8 cellular contexts compared by ENCODE assay signal in the genomic region with DNA sequence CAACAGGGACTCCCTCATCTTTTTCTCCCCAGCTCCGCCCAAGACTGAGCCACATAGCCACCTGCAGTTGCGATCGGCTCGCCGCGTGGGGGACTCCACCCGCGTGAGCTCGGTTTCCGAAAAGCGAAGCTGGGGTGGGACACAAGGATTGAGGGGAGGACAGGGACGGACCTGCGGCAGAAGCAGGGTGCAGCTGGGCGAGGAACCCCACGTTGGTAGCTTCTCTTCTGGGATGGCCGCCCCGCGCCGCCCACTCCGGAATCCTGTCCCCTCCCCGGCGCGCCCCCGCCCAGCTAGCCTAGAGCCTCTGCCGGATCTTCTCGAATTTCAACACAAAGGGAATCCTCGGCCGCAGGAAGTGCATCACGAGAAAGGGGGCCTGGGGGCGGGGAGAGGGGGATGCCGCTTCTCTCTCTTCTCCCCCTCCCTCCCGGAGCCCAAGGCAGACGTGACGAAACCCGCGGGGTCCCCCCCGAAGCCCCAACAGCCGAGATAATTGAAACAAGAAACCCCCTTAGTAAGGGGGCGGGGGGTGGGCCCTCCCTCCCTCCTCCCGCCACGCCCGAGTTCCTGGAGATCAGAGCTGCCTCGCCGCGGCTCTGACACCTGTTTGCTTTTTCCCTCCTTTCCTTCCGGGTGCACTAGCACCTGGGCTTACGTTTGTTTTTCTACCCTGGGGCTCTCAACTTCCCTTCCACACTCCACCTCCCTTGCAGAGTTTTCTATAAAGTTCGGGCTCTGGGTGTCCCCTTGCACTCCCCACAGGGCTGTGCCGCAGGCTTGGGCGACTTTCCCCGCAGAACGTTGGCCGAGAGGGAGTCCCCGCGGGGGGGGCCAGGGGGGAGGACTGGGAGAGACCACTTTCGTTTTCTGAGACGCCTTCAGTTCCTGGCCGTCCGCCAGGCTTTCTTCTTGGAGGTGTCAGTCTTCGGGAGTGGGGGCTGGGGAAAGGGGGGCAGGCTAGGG. TPM values are rescaled to one million over a fixed set of nuclear protein-coding genes. Genes with fewer than 3 reads are reported as not detected.
A peak's percentile ranks its signal among the peaks of the same experiment; 100 is the strongest.
DNase-seq lines count a peak whose midpoint lies in the region; ATAC-seq and TF ChIP-seq lines count a peak whose summit lies in the region.

No MANE protein-coding gene starts in this region.

- ATAC-seq in GM19324 (IDR thresholded peaks at IDR 0.05; ENCODE audit: low FRiP score, unreplicated experiment): peak; percentile 88
- peak; percentile 72 for ATAC-seq in HG03439 (IDR thresholded peaks at IDR 0.05; ENCODE audit: unreplicated experiment)
- peak; percentile 75 for ATAC-seq in activated CD8-positive, alpha-beta T cell treated with anti-CD3 and anti-CD28 coated beads, Interleukin-2, amount 10 ng/mL, durations not matched to agents 7 days and 5 days
- peak; percentile 79 for ATAC-seq in lung (ENCODE audit: insufficient read depth, low FRiP score)

- H3K9me3 Mint-ChIP-seq in activated CD8-positive, alpha-beta T cell treated with anti-CD3 and anti-CD28 coated beads, Interleukin-2, amount 10 ng/mL, durations not matched to agents 7 days and 5 days (ENCODE audit: insufficient read depth): peaks cover 3% of the 10 kb centered on the region

- no peaks in the 10 kb centered on the region for H3K36me3 ChIP-seq in lung (ENCODE audit: control insufficient read depth in 2 of 2, insufficient read depth in 2 of 2, low read length in 2 of 2)

- TF ChIP-seq CTCF in lung (IDR thresholded peaks at IDR 0.05; ENCODE audit: control extremely low read depth, extremely low read depth): no peak

- H3K9me3 ChIP-seq in lung (ENCODE audit: control insufficient read depth in 2 of 2, insufficient read depth in 1 of 2, low read length in 1 of 2): peaks cover 0 to 2% of the 10 kb centered on the region in 2 donors

- H3K36me3 Mint-ChIP-seq in activated CD8-positive, alpha-beta T cell treated with anti-CD3 and anti-CD28 coated beads, Interleukin-2, amount 10 ng/mL, durations not matched to agents 7 days and 5 days (ENCODE audit: low read depth): no peaks in the 10 kb centered on the region

- POLR2A ChIA-PET in activated CD8-positive, alpha-beta T cell treated with anti-CD3 and anti-CD28 coated beads, Interleukin-2, amount 10 ng/mL, durations not matched to agents 7 days and 5 days (lab: Charles Lee): no interaction called here

- H3K27ac Mint-ChIP-seq in activated CD8-positive, alpha-beta T cell treated with anti-CD3 and anti-CD28 coated beads, Interleukin-2, amount 10 ng/mL, durations not matched to agents 7 days and 5 days: peak overlapping the region; percentile 70

- peaks cover 42% of the 10 kb centered on the region for H3K27me3 Mint-ChIP-seq in activated CD8-positive, alpha-beta T cell treated with anti-CD3 and anti-CD28 coated beads, Interleukin-2, amount 10 ng/mL, durations not matched to agents 7 days and 5 days (ENCODE audit: low read depth)

- 0 to 1% methylated on average over 46 to 60 of the region's 60 CpGs for WGBS in lung, 2 donors

- DNase-seq in Ammon's horn (ENCODE audit: low spot score) (peak; percentile 71), NCI-H526 treated with DMSO at 0.1 percent for 48 hours (lab: John Stamatoyannopoulos, UW) (peak; percentile 90), lung (ENCODE audit: low spot score) (peak; percentile 61)
- peak; percentile 70 for DNase-seq in activated CD8-positive, alpha-beta T cell treated with anti-CD3 and anti-CD28 coated beads, Interleukin-2, amount 10 ng/mL, durations not matched to agents 7 days and 5 days
- peak; percentile 25 for DNase-seq in effector CD4-positive, alpha-beta T cell
- DNase-seq in stimulated activated CD4-positive, alpha-beta T cell treated with anti-CD3 and anti-CD28 coated beads, TNF-alpha, amount 100 ng/mL, for 1 hour (ENCODE audit: low read depth in 3 of 3, low spot score in 1 of 3): peak; percentile 9 to 38 (median 9)

- CTCF ChIA-PET in activated CD8-positive, alpha-beta T cell treated with anti-CD3 and anti-CD28 coated beads, Interleukin-2, amount 10 ng/mL, durations not matched to agents 7 days and 5 days (lab: Charles Lee): interaction anchor here (0.7 to 1.5 kb wide), 10 partner anchors 10 to 158 kb away, joined by 3 to 4 read pairs (median 3); no protein-coding TSS in a partner anchor

- H3K27ac ChIP-seq in lung (ENCODE audit: low read depth in 1 of 2, low read length in 1 of 2): no peak overlapping the region

- no peaks in the 10 kb centered on the region for H3K27me3 ChIP-seq in lung (ENCODE audit: control insufficient read depth, insufficient read depth)

- peaks cover 3 to 9% of the 10 kb centered on the region in 2 donors for H3K4me1 ChIP-seq in lung (ENCODE audit: control insufficient read depth in 2 of 2, insufficient read depth in 2 of 2, low read length in 2 of 2)

- peak overlapping the region; percentile 59 for H3K4me3 ChIP-seq in lung

- peak overlapping the region; percentile 86 for H3K4me3 Mint-ChIP-seq in activated CD8-positive, alpha-beta T cell treated with anti-CD3 and anti-CD28 coated beads, Interleukin-2, amount 10 ng/mL, durations not matched to agents 7 days and 5 days

- H3K4me1 Mint-ChIP-seq in activated CD8-positive, alpha-beta T cell treated with anti-CD3 and anti-CD28 coated beads, Interleukin-2, amount 10 ng/mL, durations not matched to agents 7 days and 5 days (ENCODE audit: low read depth): peaks cover 17% of the 10 kb centered on the region

RNA-seq across cellular contexts. Expression of a gene that starts 1.3 kb away (rescaled TPM):
- total RNA-seq in activated CD8-positive, alpha-beta T cell treated with anti-CD3 and anti-CD28 coated beads, Interleukin-2, amount 10 ng/mL, durations not matched to agents 7 days and 5 days: not detected
- under 1 TPM; 0.25 to 0.94 TPM for total RNA-seq in lung
- under 1 TPM; 0.06 TPM for polyA plus RNA-seq in lung

Comparison
In these comparisons a context has a peak if more than half of its experiments do, and no peak if none do; other contexts are left out.
1. DNase-seq: peak in every context shown above with its lines; median percentile 90 in NCI-H526 treated with DMSO at 0.1 percent for 48 hours; 71 in Ammon's horn; 70 in activated CD8-positive, alpha-beta T cell treated with anti-CD3 and anti-CD28 coated beads, Interleukin-2, amount 10 ng/mL, durations not matched to agents 7 days and 5 days; 61 in lung; 25 in effector CD4-positive, alpha-beta T cell; 9 in stimulated activated CD4-positive, alpha-beta T cell treated with anti-CD3 and anti-CD28 coated beads, TNF-alpha, amount 100 ng/mL, for 1 hour.